ENCODE assay signal across 27 cellular contexts in genomic region chr4:32700838-32701237, GRCh38.
"Had no signal": no experiment of that assay in that cellular context is flagged by ENCODE, and none has a peak within 500 bp of the region (broad histone marks: within the 10 kb centered on the region; RNA-seq: fewer than 3 reads in every experiment).

No MANE protein-coding gene starts in this region.

- H3K4me1 Mint-ChIP-seq: activated CD4-positive, alpha-beta T cell treated with anti-CD3 and anti-CD28 coated beads for 36 hours; activated CD4-positive, alpha-beta T cell treated with anti-CD3 and anti-CD28 coated beads, Interleukin-2, amount 10 ng/mL, durations not matched to agents 24 days and 14 days; activated CD8-positive, alpha-beta memory T cell treated with anti-CD3 and anti-CD28 coated beads, Interleukin-2, amount 10 ng/mL, durations not matched to agents 7 days and 5 days; activated naive CD4-positive, alpha-beta T cell treated with anti-CD3 and anti-CD28 coated beads, Interleukin-2, amount 50 U/mL, for 24 hours; activated naive CD8-positive, alpha-beta T cell treated with anti-CD3 and anti-CD28 coated beads for 36 hours; activated naive CD8-positive, alpha-beta T cell treated with anti-CD3 and anti-CD28 coated beads, Interleukin-2, amount 50 U/mL, for 24 hours had no signal

- H3K4me3 Mint-ChIP-seq: activated CD4-positive, alpha-beta memory T cell treated with anti-CD3 and anti-CD28 coated beads for 36 hours; activated CD4-positive, alpha-beta T cell treated with anti-CD3 and anti-CD28 coated beads for 36 hours; activated CD4-positive, alpha-beta T cell treated with anti-CD3 and anti-CD28 coated beads, Interleukin-2, amount 10 ng/mL, durations not matched to agents 24 days and 14 days; activated CD8-positive, alpha-beta memory T cell treated with anti-CD3 and anti-CD28 coated beads, Interleukin-2, amount 10 ng/mL, durations not matched to agents 7 days and 5 days; activated CD8-positive, alpha-beta T cell treated with anti-CD3 and anti-CD28 coated beads, Interleukin-2, amount 10 ng/mL, durations not matched to agents 7 days and 5 days; activated naive CD4-positive, alpha-beta T cell treated with anti-CD3 and anti-CD28 coated beads for 36 hours; activated naive CD4-positive, alpha-beta T cell treated with anti-CD3 and anti-CD28 coated beads, Interleukin-2, amount 50 U/mL, for 24 hours; activated naive CD8-positive, alpha-beta T cell treated with anti-CD3 and anti-CD28 coated beads for 36 hours; activated naive CD8-positive, alpha-beta T cell treated with anti-CD3 and anti-CD28 coated beads, Interleukin-2, amount 50 U/mL, for 24 hours; activated T-helper 1 cell treated with anti-CD3 and anti-CD28 coated beads, Interleukin-12 subunit alpha, Interleukin-12 subunit beta, Interleukin-2, Interleukin-4 antibody, amounts not matched to agents 30 ng/mL and 10 ng/mL and 1 ng/mL, durations not matched to agents 14 hours and 24 hours and 36 hours had no signal

- H3K9me3 Mint-ChIP-seq: activated naive CD8-positive, alpha-beta T cell treated with anti-CD3 and anti-CD28 coated beads for 36 hours had no signal

- H3K4me3 ChIP-seq: adrenal gland, body of pancreas, esophagus squamous epithelium had no signal

- H3K27ac ChIP-seq: adrenal gland, body of pancreas, epithelial cell of prostate, esophagus squamous epithelium had no signal

- H3K9me3 ChIP-seq: adrenal gland, body of pancreas, esophagus squamous epithelium had no signal

- H3K27me3 Mint-ChIP-seq: activated CD4-positive, alpha-beta memory T cell treated with anti-CD3 and anti-CD28 coated beads for 36 hours; activated CD4-positive, alpha-beta T cell treated with anti-CD3 and anti-CD28 coated beads for 36 hours; activated CD4-positive, alpha-beta T cell treated with anti-CD3 and anti-CD28 coated beads, Interleukin-2, amount 10 ng/mL, durations not matched to agents 24 days and 14 days; activated CD8-positive, alpha-beta memory T cell treated with anti-CD3 and anti-CD28 coated beads, Interleukin-2, amount 10 ng/mL, durations not matched to agents 7 days and 5 days; activated naive CD4-positive, alpha-beta T cell treated with anti-CD3 and anti-CD28 coated beads, Interleukin-2, amount 50 U/mL, for 24 hours; activated naive CD8-positive, alpha-beta T cell treated with anti-CD3 and anti-CD28 coated beads for 36 hours; activated naive CD8-positive, alpha-beta T cell treated with anti-CD3 and anti-CD28 coated beads, Interleukin-2, amount 50 U/mL, for 24 hours had no signal

- H3K36me3 ChIP-seq: adrenal gland, esophagus squamous epithelium had no signal

- ATAC-seq: activated CD4-positive, alpha-beta T cell treated with anti-CD3 and anti-CD28 coated beads for 36 hours; activated CD8-positive, alpha-beta memory T cell treated with anti-CD3 and anti-CD28 coated beads, Interleukin-2, amount 10 ng/mL, durations not matched to agents 7 days and 5 days; activated CD8-positive, alpha-beta T cell treated with anti-CD3 and anti-CD28 coated beads, Interleukin-2, amount 10 ng/mL, durations not matched to agents 7 days and 5 days; activated naive CD8-positive, alpha-beta T cell treated with anti-CD3 and anti-CD28 coated beads, Interleukin-2, amount 50 U/mL, for 24 hours; body of pancreas had no signal

- DNase-seq: activated CD4-positive, alpha-beta memory T cell treated with anti-CD3 and anti-CD28 coated beads for 36 hours; activated CD4-positive, alpha-beta T cell treated with anti-CD3 and anti-CD28 coated beads for 36 hours; activated CD4-positive, alpha-beta T cell treated with anti-CD3 and anti-CD28 coated beads, Interleukin-2, amount 10 ng/mL, durations not matched to agents 24 days and 14 days; activated CD4-positive, CD25-positive, alpha-beta regulatory T cell; activated CD4-positive, CD25-positive, alpha-beta regulatory T cell treated with anti-CD3 and anti-CD28 coated beads, Interleukin-2, amount 50 U/mL, for 72 hours; activated CD8-positive, alpha-beta memory T cell treated with anti-CD3 and anti-CD28 coated beads, Interleukin-2, amount 10 ng/mL, durations not matched to agents 7 days and 5 days; activated CD8-positive, alpha-beta memory T cell treated with anti-CD3 and anti-CD28 coated beads, Interleukin-2, amount 50 U/mL, for 4 hours; activated CD8-positive, alpha-beta T cell treated with anti-CD3 and anti-CD28 coated beads, Interleukin-2, amount 10 ng/mL, durations not matched to agents 7 days and 5 days; activated effector memory CD4-positive, alpha-beta T cell treated with anti-CD3 and anti-CD28 coated beads, Interleukin-2, amount 50 U/mL, for 16 hours; activated naive CD4-positive, alpha-beta T cell treated with anti-CD3 and anti-CD28 coated beads for 36 hours; activated naive CD8-positive, alpha-beta T cell treated with anti-CD3 and anti-CD28 coated beads for 36 hours; activated naive CD8-positive, alpha-beta T cell treated with anti-CD3 and anti-CD28 coated beads, Interleukin-2, amount 50 U/mL, for 24 hours; activated T-cell treated with anti-CD3 and anti-CD28 coated beads, Interleukin-2, amount 50 U/mL, for 1 hour; activated T-cell treated with anti-CD3 and anti-CD28 coated beads, Interleukin-2, amount 50 U/mL, for 48 hours; adrenal gland; amygdala; aorta; body of pancreas; caudate nucleus; effector CD8-positive, alpha-beta T cell; esophagus squamous epithelium; head of caudate nucleus; T-helper 2 cell had no signal

- H3K36me3 Mint-ChIP-seq: activated CD4-positive, alpha-beta memory T cell treated with anti-CD3 and anti-CD28 coated beads for 36 hours; activated CD8-positive, alpha-beta memory T cell treated with anti-CD3 and anti-CD28 coated beads, Interleukin-2, amount 10 ng/mL, durations not matched to agents 7 days and 5 days; activated naive CD4-positive, alpha-beta T cell treated with anti-CD3 and anti-CD28 coated beads, Interleukin-2, amount 50 U/mL, for 24 hours; activated naive CD8-positive, alpha-beta T cell treated with anti-CD3 and anti-CD28 coated beads for 36 hours had no signal

- H3K27me3 ChIP-seq: adrenal gland, body of pancreas, esophagus squamous epithelium had no signal

- H3K4me1 ChIP-seq: adrenal gland, body of pancreas, esophagus squamous epithelium had no signal

- H3K27ac Mint-ChIP-seq: activated CD4-positive, alpha-beta memory T cell treated with anti-CD3 and anti-CD28 coated beads for 36 hours; activated CD4-positive, alpha-beta T cell treated with anti-CD3 and anti-CD28 coated beads for 36 hours; activated CD4-positive, alpha-beta T cell treated with anti-CD3 and anti-CD28 coated beads, Interleukin-2, amount 10 ng/mL, durations not matched to agents 24 days and 14 days; activated CD8-positive, alpha-beta memory T cell treated with anti-CD3 and anti-CD28 coated beads, Interleukin-2, amount 10 ng/mL, durations not matched to agents 7 days and 5 days; activated CD8-positive, alpha-beta T cell treated with anti-CD3 and anti-CD28 coated beads, Interleukin-2, amount 10 ng/mL, durations not matched to agents 7 days and 5 days; activated naive CD4-positive, alpha-beta T cell treated with anti-CD3 and anti-CD28 coated beads for 36 hours; activated naive CD4-positive, alpha-beta T cell treated with anti-CD3 and anti-CD28 coated beads, Interleukin-2, amount 50 U/mL, for 24 hours; activated naive CD8-positive, alpha-beta T cell treated with anti-CD3 and anti-CD28 coated beads for 36 hours; activated naive CD8-positive, alpha-beta T cell treated with anti-CD3 and anti-CD28 coated beads, Interleukin-2, amount 50 U/mL, for 24 hours; activated T-helper 1 cell treated with anti-CD3 and anti-CD28 coated beads, Interleukin-12 subunit alpha, Interleukin-12 subunit beta, Interleukin-2, Interleukin-4 antibody, amounts not matched to agents 30 ng/mL and 10 ng/mL and 1 ng/mL, durations not matched to agents 14 hours and 24 hours and 36 hours; activated T-helper 2 cell treated with anti-CD3 and anti-CD28 coated beads, Interferon-gamma antibody, Interleukin-2, Interleukin-4, amounts not matched to agents 10 μg/mL and 5 μg/mL and 100 μg/mL, durations not matched to agents 14 hours and 24 hours and 36 hours had no signal
